33 cellular contexts compared by ENCODE assay signal in genomic region chr3:164302622-164303021, GRCh38.
"Had no signal": no experiment of that assay in that cellular context is flagged by ENCODE, and none has a peak within 500 bp of the region (broad histone marks: within the 10 kb centered on the region; RNA-seq: fewer than 3 reads in every experiment).

No MANE protein-coding gene starts in this region.

- H3K27me3 ChIP-seq: adrenal gland, body of pancreas, brain microvascular endothelial cell, breast epithelium had no signal

- H3K4me3 ChIP-seq: adrenal gland, body of pancreas, breast epithelium had no signal

- H3K4me1 ChIP-seq: adrenal gland, body of pancreas, breast epithelium had no signal

- FAIRE-seq: astrocyte, colon, TTC549 had no signal

- H3K36me3 ChIP-seq: adrenal gland, brain microvascular endothelial cell, breast epithelium had no signal

- H3K27ac ChIP-seq: adrenal gland, body of pancreas, brain microvascular endothelial cell, breast epithelium, VCaP had no signal

- DNase-seq: activated B cell treated with CpG ODN at 0.5 μM for 24 hours; activated CD4-positive, alpha-beta memory T cell treated with anti-CD3 and anti-CD28 coated beads for 36 hours; activated CD4-positive, alpha-beta T cell treated with anti-CD3 and anti-CD28 coated beads for 4 hours; activated CD4-positive, alpha-beta T cell treated with anti-CD3 and anti-CD28 coated beads, Interleukin-2, amount 10 ng/mL, durations not matched to agents 24 days and 14 days; activated CD4-positive, alpha-beta T cell treated with anti-CD3 and anti-CD28 coated beads, Interleukin-2, amount 50 U/mL, for 1 hour; activated CD4-positive, alpha-beta T cell treated with anti-CD3 and anti-CD28 coated beads, Interleukin-2, amount 50 U/mL, for 4 hours; activated CD4-positive, CD25-positive, alpha-beta regulatory T cell treated with anti-CD3 and anti-CD28 coated beads, Interleukin-2, amount 50 U/mL, for 72 hours; activated CD8-positive, alpha-beta memory T cell treated with anti-CD3 and anti-CD28 coated beads, Interleukin-2, amount 50 U/mL, for 4 hours; activated CD8-positive, alpha-beta T cell treated with anti-CD3 and anti-CD28 coated beads for 36 hours; activated effector memory CD4-positive, alpha-beta T cell treated with anti-CD3 and anti-CD28 coated beads, Interleukin-2, amount 50 U/mL, for 16 hours; activated gamma-delta T cell treated with Interleukin-2 at 50 U/mL for 16 hours; activated naive CD4-positive, alpha-beta T cell; activated naive CD4-positive, alpha-beta T cell treated with anti-CD3 and anti-CD28 coated beads for 36 hours; activated naive CD4-positive, alpha-beta T cell treated with anti-CD3 and anti-CD28 coated beads, Interleukin-2, amount 50 U/mL, for 16 hours; activated naive CD8-positive, alpha-beta T cell treated with anti-CD3 and anti-CD28 coated beads for 36 hours; activated T-cell treated with anti-CD3 and anti-CD28 coated beads for 4 hours; activated T-cell treated with anti-CD3 and anti-CD28 coated beads, Interleukin-2, amount 50 U/mL, for 1 hour; activated T-cell treated with anti-CD3 and anti-CD28 coated beads, Interleukin-2, amount 50 U/mL, for 4 hours; activated T-cell treated with anti-CD3 and anti-CD28 coated beads, Interleukin-2, amount 50 U/mL, for 72 hours; adrenal gland; amniotic stem cell; aorta; body of pancreas; brain microvascular endothelial cell; central memory CD4-positive, alpha-beta T cell; T-helper 9 cell had no signal

- H3K9me3 ChIP-seq: adrenal gland, breast epithelium had no signal

- ATAC-seq: activated CD8-positive, alpha-beta T cell treated with anti-CD3 and anti-CD28 coated beads for 36 hours; activated naive CD4-positive, alpha-beta T cell treated with anti-CD3 and anti-CD28 coated beads, Interleukin-2, amount 50 U/mL, for 72 hours; activated T-cell treated with anti-CD3 and anti-CD28 coated beads, Interleukin-2, amount 50 U/mL, for 4 hours; activated T-cell treated with anti-CD3 and anti-CD28 coated beads, Interleukin-2, amount 50 U/mL, for 72 hours; activated T-helper 17 cell treated with anti-CD3 and anti-CD28 coated beads, Interleukin-2, amount 50 U/mL, for 72 hours; body of pancreas had no signal
